Comparison of ENCODE assay signal across 8 cellular contexts in genomic region chr12:109573914-109574244, GRCh38. TPM values are rescaled to one million over a fixed set of nuclear protein-coding genes. Genes with fewer than 3 reads are reported as not detected.
DNase-seq lines count a peak whose midpoint lies in the region; ATAC-seq and TF ChIP-seq lines count a peak whose summit lies in the region.

No MANE protein-coding gene starts in this region.

- intact Hi-C loops in mucosa of descending colon (cut with DNase I, micrococcal nuclease), result no loop called here

- no peak for TF ChIP-seq CTCF in AG04450 (IDR thresholded peaks at IDR 0.05; ENCODE audit: low read depth, low read length)
- TF ChIP-seq CTCF in astrocyte of the spinal cord (IDR thresholded peaks at IDR 0.05; ENCODE audit: low read depth, low read length), result no peak
- TF ChIP-seq CTCF in mucosa of descending colon (IDR thresholded peaks at IDR 0.05), result no peak

- DNase-seq in AG04450 (ENCODE audit: low read depth, low spot score) (no peak), astrocyte of the spinal cord (ENCODE audit: low read depth, low spot score) (no peak), mucosa of descending colon (no peak)
- DNase-seq in stimulated activated CD8-positive, alpha-beta memory T cell treated with anti-CD3 and anti-CD28 coated beads, Interleukin-4, amount 100 ng/mL, for 48 hours, result no peak

- CTCF ChIA-PET in AG04450 (lab: Charles Lee), result interaction anchor here (0.9 to 2.9 kb wide), 6 partner anchors 23 to 203 kb away, joined by 3 to 36 read pairs (median 7); no protein-coding TSS in a partner anchor

- H3K4me1 ChIP-seq in mucosa of descending colon (ENCODE audit: low read depth), result peaks cover 12% of the 10 kb centered on the region

- no peaks in the 10 kb centered on the region for H3K27me3 ChIP-seq in AG04450 (ENCODE audit: control insufficient read depth, insufficient read depth, low read length)

- peak overlapping the region; percentile 78 for H3K4me3 ChIP-seq in AG04450 (ENCODE audit: low read depth, low read length)
- peak overlapping the region; percentile 89 for H3K4me3 ChIP-seq in astrocyte of the spinal cord (ENCODE audit: low read depth, low read length)
- H3K4me3 ChIP-seq in mucosa of descending colon, result peak overlapping the region; percentile 56

- POLR2A ChIA-PET in AG04450 (lab: Yijun Ruan, JAX), result interaction anchor here (0.7 to 1.3 kb wide), 2 partner anchors 24 to 111 kb away, joined by 3 read pairs; no protein-coding TSS in a partner anchor

- no peaks in the 10 kb centered on the region for H3K36me3 ChIP-seq in mucosa of descending colon (ENCODE audit: low read depth)

- peak; percentile 6 for ATAC-seq in HG02642 (IDR thresholded peaks at IDR 0.05; ENCODE audit: poor library complexity, unreplicated experiment)
- no peak for ATAC-seq in mucosa of descending colon
- ATAC-seq in GM21717 (IDR thresholded peaks at IDR 0.05; ENCODE audit: unreplicated experiment), result no peak
- no peak for ATAC-seq in GM19467 (IDR thresholded peaks at IDR 0.05; ENCODE audit: unreplicated experiment)
- ATAC-seq in HG03521 (IDR thresholded peaks at IDR 0.05; ENCODE audit: unreplicated experiment), result no peak

- in situ Hi-C loops in astrocyte of the spinal cord (cut with HindIII; ENCODE audit: low sequenced_read_pairs), result no loop called here

- H3K27ac ChIP-seq in AG04450 (ENCODE audit: low read depth, low read length), result no peak overlapping the region

- no peaks in the 10 kb centered on the region for H3K9me3 ChIP-seq in AG04450 (ENCODE audit: control insufficient read depth, insufficient read depth, low read length)
- no peaks in the 10 kb centered on the region for H3K9me3 ChIP-seq in mucosa of descending colon

RNA-seq across cellular contexts. Expression of gene MVK, which starts 0.3 kb away (rescaled TPM):
- 4.7 and 5.9 TPM in 2 replicates for polyA plus RNA-seq in AG04450 (2011; rRNA removed)
- polyA minus RNA-seq in AG04450 (2011; rRNA and poly(A)+ RNA removed), result 4.8 and 5.2 TPM in 2 replicates
- 10 to 100 TPM; 18.9 to 30.0 (median 29.8) TPM for total RNA-seq in mucosa of descending colon

RNA-seq across cellular contexts. Expression of gene MMAB, which starts 0.6 kb away (rescaled TPM):
- 13.0 and 15.1 TPM in 2 replicates for polyA plus RNA-seq in AG04450 (2011; rRNA removed)
- polyA minus RNA-seq in AG04450 (2011; rRNA and poly(A)+ RNA removed), result 7.2 and 7.3 TPM in 2 replicates
- total RNA-seq in mucosa of descending colon, result 10 to 100 TPM; 29.9 to 45.5 (median 42.0) TPM
